In the genomic region with DNA sequence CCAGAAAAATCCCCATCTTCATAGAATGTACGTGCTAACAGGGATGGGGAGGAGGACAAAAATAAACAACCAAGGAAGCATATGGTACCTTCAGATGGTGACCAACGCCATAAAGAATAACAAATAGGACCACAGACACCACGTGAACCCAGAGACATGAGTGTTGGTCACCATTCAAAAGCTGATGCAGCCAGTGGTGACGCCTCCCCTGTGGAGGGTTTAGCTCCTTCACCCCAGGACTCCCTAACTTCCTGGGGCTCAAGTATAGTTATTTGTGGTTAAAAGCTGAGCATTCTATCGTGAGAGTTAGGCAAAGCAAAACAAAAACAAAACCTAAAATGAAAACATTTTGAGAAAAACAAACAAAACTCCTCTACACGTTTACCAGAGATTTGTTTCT, we compare ENCODE assay signal across 33 cellular contexts.
DNase-seq lines count a peak whose midpoint lies in the region; ATAC-seq, FAIRE-seq and TF ChIP-seq lines count a peak whose summit lies in the region.
"Had no signal": no experiment of that assay in that cellular context is flagged by ENCODE, and none has a peak within 500 bp of the region (broad histone marks: within the 10 kb centered on the region; RNA-seq: fewer than 3 reads in every experiment).

No MANE protein-coding gene starts in this region.

- no peaks in the 10 kb centered on the region for H3K9me3 ChIP-seq in A549
- H3K9me3 ChIP-seq in HAP-1, result no peaks in the 10 kb centered on the region
- H3K9me3 ChIP-seq: adrenal gland, BE2C, mucosa of descending colon had no signal

- 57% methylated on average over 6 of the region's 6 CpGs for WGBS in A549 (ENCODE audit: missing lambda C conversion rate)

- H3K4me3 ChIP-seq in A549 (no peak overlapping the region), HAP-1 (no peak overlapping the region)
- H3K4me3 ChIP-seq: adrenal gland, lung, mucosa of descending colon, skin epidermis had no signal

- H3K27ac Mint-ChIP-seq in immature natural killer cell, result no peak overlapping the region
- H3K27ac Mint-ChIP-seq: activated naive CD4-positive, alpha-beta T cell treated with anti-CD3 and anti-CD28 coated beads for 36 hours; activated T-helper 1 cell treated with anti-CD3 and anti-CD28 coated beads, Interleukin-12 subunit alpha, Interleukin-12 subunit beta, Interleukin-2, Interleukin-4 antibody, amounts not matched to agents 30 ng/mL and 10 ng/mL and 1 ng/mL, durations not matched to agents 14 hours and 24 hours and 36 hours; CD8-positive, alpha-beta memory T cell; T-helper 1 cell treated with Interleukin-12 subunit alpha and Interleukin-12 subunit beta and Interleukin-4 antibody, amounts not matched to agents 30 μg/mL and 1 μg/mL, for 36 hours had no signal

- no peak for ATAC-seq in A549
- ATAC-seq in HG02588 (IDR thresholded peaks at IDR 0.05; ENCODE audit: unreplicated experiment), result no peak
- ATAC-seq: activated CD4-positive, CD25-positive, alpha-beta regulatory T cell treated with anti-CD3 and anti-CD28 coated beads, Interleukin-2, amount 50 U/mL, for 24 hours; esophagus mucosa; mucosa of descending colon; SK-N-SH treated with all-trans-retinoic acid at 6 μM for 48 hours had no signal

- DNase-seq in A549 (ENCODE audit: low read depth in 1 of 2, low spot score in 1 of 2) (no peak), GM13976 (ENCODE audit: low spot score) (peak; percentile 37), RPMI7951 (ENCODE audit: low read depth) (peak; percentile 20), iris pigment epithelial cell (ENCODE audit: low read depth) (peak; percentile 23), ecto neural progenitor cell (ENCODE audit: low spot score) (no peak), immature natural killer cell (no peak), HAP-1 (ENCODE audit: low spot score in 2 of 2) (no peak)
- DNase-seq: activated CD4-positive, alpha-beta T cell treated with anti-CD3 and anti-CD28 coated beads, Interleukin-2, amount 50 U/mL, for 48 hours; activated naive CD4-positive, alpha-beta T cell treated with anti-CD3 and anti-CD28 coated beads for 36 hours; adrenal gland; BE2C; CD8-positive, alpha-beta memory T cell; cerebellar nuclear complex; dermis blood vessel endothelial cell; DMS 273 treated with DMSO at 0.1 percent for 48 hours; mucosa of descending colon; NCI-H1092 treated with DMSO at 0.1 percent for 48 hours; NCI-H187; NCI-H2171; NK-92 treated with Interleukin-12 subunit alpha and Interleukin-12 subunit beta, amount 100 ng/mL, for 24 hours; stimulated activated naive CD4-positive, alpha-beta T cell had no signal

- TF ChIP-seq EP300 in A549 (IDR thresholded peaks at IDR 0.05), result no peak

- no peaks in the 10 kb centered on the region for H3K36me3 ChIP-seq in HAP-1 (replicated peaks)
- H3K36me3 ChIP-seq: adrenal gland, BE2C had no signal

- TF ChIP-seq RAD21 in A549 (conservative IDR thresholded peaks at IDR 0.05 in 1 of 2, IDR thresholded peaks at IDR 0.05 in 1 of 2), result no peak

- in situ Hi-C loops in GM13976 (cut with MboI; ENCODE audit: low sequenced_read_pairs, unreplicated experiment), result no loop called here
- in situ Hi-C loops in HAP-1 (cut with MboI; ENCODE audit: low sequenced_read_pairs), result loop anchor here (10.0 kb wide), 1 partner anchor 59 kb away; no protein-coding TSS in a partner anchor

- POLR2A ChIA-PET in A549 (lab: Yijun Ruan, JAX), result no interaction called here

- TF ChIP-seq POLR2A in A549 (IDR thresholded peaks at IDR 0.05; ENCODE audit: low read length), result no peak

- H3K27me3 ChIP-seq in HAP-1 (ENCODE audit: low read depth), result no peaks in the 10 kb centered on the region
- H3K27me3 ChIP-seq: adrenal gland, BE2C had no signal

- CTCF ChIA-PET in A549 (lab: Yijun Ruan, JAX), result interaction anchor here (0.8 to 0.9 kb wide), 2 partner anchors 9 to 61 kb away, joined by 3 read pairs; no protein-coding TSS in a partner anchor

- no peak for FAIRE-seq in A549 (lab: Jason Lieb, UNC)
- FAIRE-seq: frontal cortex, GM12891 had no signal

- H3K4me1 ChIP-seq in A549 (peaks cover 16% of the 10 kb centered on the region; the same call in 2 of the 3 replicates), HAP-1 (no peaks in the 10 kb centered on the region)
- H3K4me1 ChIP-seq: adrenal gland had no signal

- TF ChIP-seq CTCF in A549 (IDR thresholded peaks at IDR 0.05), result no peak
- TF ChIP-seq CTCF in GM13976 (IDR thresholded peaks at IDR 0.05; ENCODE audit: borderline replicate concordance, control extremely low read depth, extremely low read depth, insufficient read depth, missing control alignments), result no peak

- no peak overlapping the region for H3K27ac ChIP-seq in A549
- H3K27ac ChIP-seq: adrenal gland had no signal

- H3K27me3 Mint-ChIP-seq in immature natural killer cell (ENCODE audit: low read depth in 3 of 3), result peaks cover 0 to 2% (median 2%) of the 10 kb centered on the region in 3 donors
- H3K27me3 Mint-ChIP-seq: brain; CD8-positive, alpha-beta memory T cell had no signal

- no peaks in the 10 kb centered on the region for H3K9me3 Mint-ChIP-seq in immature natural killer cell
- H3K9me3 Mint-ChIP-seq: activated naive CD4-positive, alpha-beta T cell treated with anti-CD3 and anti-CD28 coated beads for 36 hours; activated T-helper 1 cell treated with anti-CD3 and anti-CD28 coated beads, Interleukin-12 subunit alpha, Interleukin-12 subunit beta, Interleukin-2, Interleukin-4 antibody, amounts not matched to agents 30 ng/mL and 10 ng/mL and 1 ng/mL, durations not matched to agents 14 hours and 24 hours and 36 hours; brain; nephron; T-helper 1 cell treated with Interleukin-12 subunit alpha and Interleukin-12 subunit beta and Interleukin-4 antibody, amounts not matched to agents 30 μg/mL and 1 μg/mL, for 36 hours had no signal

- no peak overlapping the region for H3K4me3 Mint-ChIP-seq in immature natural killer cell
- H3K4me3 Mint-ChIP-seq: activated naive CD4-positive, alpha-beta T cell treated with anti-CD3 and anti-CD28 coated beads for 36 hours; activated T-helper 1 cell treated with anti-CD3 and anti-CD28 coated beads, Interleukin-12 subunit alpha, Interleukin-12 subunit beta, Interleukin-2, Interleukin-4 antibody, amounts not matched to agents 30 ng/mL and 10 ng/mL and 1 ng/mL, durations not matched to agents 14 hours and 24 hours and 36 hours; brain; CD8-positive, alpha-beta memory T cell; nephron; T-helper 1 cell treated with Interleukin-12 subunit alpha and Interleukin-12 subunit beta and Interleukin-4 antibody, amounts not matched to agents 30 μg/mL and 1 μg/mL, for 36 hours had no signal

- H3K4me1 Mint-ChIP-seq in immature natural killer cell, result no peaks in the 10 kb centered on the region
- H3K4me1 Mint-ChIP-seq: CD8-positive, alpha-beta memory T cell had no signal

- no peaks in the 10 kb centered on the region for H3K36me3 Mint-ChIP-seq in immature natural killer cell
- H3K36me3 Mint-ChIP-seq: brain; CD8-positive, alpha-beta memory T cell had no signal

- peak overlapping the region; percentile 14; the same call in 1 of the 3 replicates for H3K4me2 ChIP-seq in A549

TF ChIP-seq in A549, 52 proteins besides CTCF, POLR2A, EP300 and RAD21:
- no peak for TF ChIP-seq HOXA7 (CRISPR knock-in tag; IDR thresholded peaks at IDR 0.05)
- no peak for TF ChIP-seq ZFP36 (IDR thresholded peaks at IDR 0.05; ENCODE audit: borderline replicate concordance, partially characterized antibody)
- no peak for TF ChIP-seq PHF8 (IDR thresholded peaks at IDR 0.05; ENCODE audit: borderline replicate concordance, low read depth)
- no peak for TF ChIP-seq MAFK (IDR thresholded peaks at IDR 0.05; ENCODE audit: partially characterized antibody)
- TF ChIP-seq, protein P1, sequence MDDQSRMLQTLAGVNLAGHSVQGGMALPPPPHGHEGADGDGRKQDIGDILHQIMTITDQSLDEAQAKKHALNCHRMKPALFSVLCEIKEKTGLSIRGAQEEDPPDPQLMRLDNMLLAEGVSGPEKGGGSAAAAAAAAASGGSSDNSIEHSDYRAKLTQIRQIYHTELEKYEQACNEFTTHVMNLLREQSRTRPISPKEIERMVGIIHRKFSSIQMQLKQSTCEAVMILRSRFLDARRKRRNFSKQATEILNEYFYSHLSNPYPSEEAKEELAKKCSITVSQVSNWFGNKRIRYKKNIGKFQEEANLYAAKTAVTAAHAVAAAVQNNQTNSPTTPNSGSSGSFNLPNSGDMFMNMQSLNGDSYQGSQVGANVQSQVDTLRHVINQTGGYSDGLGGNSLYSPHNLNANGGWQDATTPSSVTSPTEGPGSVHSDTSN (IDR thresholded peaks at IDR 0.05), result no peak
- TF ChIP-seq, protein P2, sequence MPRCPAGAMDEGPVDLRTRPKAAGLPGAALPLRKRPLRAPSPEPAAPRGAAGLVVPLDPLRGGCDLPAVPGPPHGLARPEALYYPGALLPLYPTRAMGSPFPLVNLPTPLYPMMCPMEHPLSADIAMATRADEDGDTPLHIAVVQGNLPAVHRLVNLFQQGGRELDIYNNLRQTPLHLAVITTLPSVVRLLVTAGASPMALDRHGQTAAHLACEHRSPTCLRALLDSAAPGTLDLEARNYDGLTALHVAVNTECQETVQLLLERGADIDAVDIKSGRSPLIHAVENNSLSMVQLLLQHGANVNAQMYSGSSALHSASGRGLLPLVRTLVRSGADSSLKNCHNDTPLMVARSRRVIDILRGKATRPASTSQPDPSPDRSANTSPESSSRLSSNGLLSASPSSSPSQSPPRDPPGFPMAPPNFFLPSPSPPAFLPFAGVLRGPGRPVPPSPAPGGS (IDR thresholded peaks at IDR 0.05), result no peak
- TF ChIP-seq FOSL2 (IDR thresholded peaks at IDR 0.05), result no peak
- TF ChIP-seq FOSL2 (CRISPR knock-in tag; IDR thresholded peaks at IDR 0.05), result no peak
- no peak for TF ChIP-seq CHD4 (IDR thresholded peaks at IDR 0.05; ENCODE audit: borderline replicate concordance)
- TF ChIP-seq BHLHE40 (IDR thresholded peaks at IDR 0.05; ENCODE audit: low read depth, low read length), result no peak
- no peak for TF ChIP-seq MAZ (IDR thresholded peaks at IDR 0.05; ENCODE audit: borderline replicate concordance, low read depth, low read length)
- TF ChIP-seq, protein P3, sequence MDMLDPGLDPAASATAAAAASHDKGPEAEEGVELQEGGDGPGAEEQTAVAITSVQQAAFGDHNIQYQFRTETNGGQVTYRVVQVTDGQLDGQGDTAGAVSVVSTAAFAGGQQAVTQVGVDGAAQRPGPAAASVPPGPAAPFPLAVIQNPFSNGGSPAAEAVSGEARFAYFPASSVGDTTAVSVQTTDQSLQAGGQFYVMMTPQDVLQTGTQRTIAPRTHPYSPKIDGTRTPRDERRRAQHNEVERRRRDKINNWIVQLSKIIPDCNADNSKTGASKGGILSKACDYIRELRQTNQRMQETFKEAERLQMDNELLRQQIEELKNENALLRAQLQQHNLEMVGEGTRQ (IDR thresholded peaks at IDR 0.05), result no peak

Comparison
In these comparisons a context has a peak if more than half of its experiments do, and no peak if none do; other contexts are left out.
1. DNase-seq: peak in GM13976 (single experiment), RPMI7951 (single experiment) and iris pigment epithelial cell (single experiment); none in A549 (0 of 2), ecto neural progenitor cell (single experiment), immature natural killer cell (0 of 3) and HAP-1 (0 of 2).